Comparison of ENCODE assay signal across 1 cellular context in genomic region chr14:99034711-99035171, GRCh38.
TF ChIP-seq lines count a peak whose summit lies in the region.

No MANE protein-coding gene starts in this region.

TF ChIP-seq in HCT116, 20 proteins besides CTCF, POLR2A, EP300 and RAD21 (continued from another document):
- TF ChIP-seq FOSL1 (IDR thresholded peaks at IDR 0.05; ENCODE audit: low read depth) (no peak), ZFX (IDR thresholded peaks at IDR 0.05) (no peak), POLR2AphosphoS5 (IDR thresholded peaks at IDR 0.05; ENCODE audit: low read depth, low read length) (no peak), CBX3 (IDR thresholded peaks at IDR 0.05; ENCODE audit: low read depth) (no peak), SIN3A (IDR thresholded peaks at IDR 0.05; ENCODE audit: low read depth) (no peak), CEBPB (IDR thresholded peaks at IDR 0.05; ENCODE audit: low read depth) (no peak), REST (IDR thresholded peaks at IDR 0.05; ENCODE audit: low read depth) (no peak), SP1 (IDR thresholded peaks at IDR 0.05; ENCODE audit: low read depth) (no peak), YY1 (IDR thresholded peaks at IDR 0.05; ENCODE audit: extremely low read depth, insufficient replicate concordance, low read depth, low read length) (no peak), JUND (IDR thresholded peaks at IDR 0.05) (no peak)
